Comparison of ENCODE assay signal across 1 cellular context in the genomic region with DNA sequence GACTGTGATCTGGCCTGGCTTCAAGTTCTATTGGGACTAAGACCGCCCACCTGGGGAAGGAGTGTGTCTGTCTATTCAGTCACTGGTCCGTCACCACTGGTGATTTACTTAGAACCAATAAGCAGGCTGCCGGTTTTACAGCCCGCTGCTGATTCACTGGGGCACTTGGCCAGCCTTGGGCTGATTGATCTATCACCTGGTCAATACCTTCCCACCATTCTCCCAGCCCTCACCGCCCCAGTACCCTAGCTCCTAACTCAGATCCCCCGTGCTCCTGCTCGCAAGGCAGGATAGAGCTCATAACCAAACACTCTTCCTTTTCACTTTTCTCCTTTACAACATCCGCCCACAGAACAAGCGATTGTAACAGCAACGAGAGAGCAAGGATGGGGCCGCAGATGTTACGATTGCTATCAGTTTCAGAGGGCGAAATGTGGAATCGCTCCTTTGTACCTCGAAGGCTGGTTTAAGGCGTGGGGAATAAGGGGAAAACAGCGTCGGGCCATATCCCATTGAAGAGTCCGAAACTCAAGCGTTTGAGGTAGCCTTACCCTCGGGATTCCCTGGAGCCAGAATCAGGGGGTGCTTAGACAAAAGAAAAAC.
TF ChIP-seq lines count a peak whose summit lies in the region.

No MANE protein-coding gene starts in this region.

TF ChIP-seq in endothelial cell of umbilical vein, 7 proteins besides CTCF, POLR2A, EP300 and RAD21:
- no peak for TF ChIP-seq JUN (IDR thresholded peaks at IDR 0.05; ENCODE audit: borderline replicate concordance, insufficient read depth, insufficient read length, low read depth)
- no peak for TF ChIP-seq GATA2 (IDR thresholded peaks at IDR 0.05; ENCODE audit: insufficient read depth, insufficient read length, low read depth, low read length)
- no peak for TF ChIP-seq POLR2AphosphoS5 (IDR thresholded peaks at IDR 0.05; ENCODE audit: insufficient read depth, low read depth, low read length)
- TF ChIP-seq MYC (IDR thresholded peaks at IDR 0.05; ENCODE audit: low read depth, low read length): no peak
- TF ChIP-seq FOS (IDR thresholded peaks at IDR 0.05; ENCODE audit: borderline replicate concordance, insufficient read depth, low read length): no peak
- TF ChIP-seq EZH2 (IDR thresholded peaks at IDR 0.05; ENCODE audit: borderline replicate concordance, low read depth, low read length, severe bottlenecking): no peak
- TF ChIP-seq, protein P1, sequence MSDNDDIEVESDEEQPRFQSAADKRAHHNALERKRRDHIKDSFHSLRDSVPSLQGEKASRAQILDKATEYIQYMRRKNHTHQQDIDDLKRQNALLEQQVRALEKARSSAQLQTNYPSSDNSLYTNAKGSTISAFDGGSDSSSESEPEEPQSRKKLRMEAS (IDR thresholded peaks at IDR 0.05; ENCODE audit: insufficient read depth, insufficient read length): no peak
